Comparison of ENCODE assay signal across 1 cellular context in genomic region chr14:23969433-23970282, GRCh38.
A peak's percentile ranks its signal among the peaks of the same experiment; 100 is the strongest.
TF ChIP-seq lines count a peak whose summit lies in the region.
"Not testable (repeated sequence)": the region's sequence is repeated elsewhere in the genome, so short reads cannot be mapped to it uniquely, and the experiment has no call there.

No MANE protein-coding gene starts in this region.

TF ChIP-seq in HepG2, 621 proteins besides CTCF, POLR2A, EP300 and RAD21 (continued from another document and continues in another):
- peak; percentile 74; the same call in 1 of the 2 replicates for TF ChIP-seq TEF (CRISPR knock-in tag; IDR thresholded peaks at IDR 0.05)
- peak; percentile 58; the same call in 1 of the 2 replicates for TF ChIP-seq PAX8 (CRISPR knock-in tag; IDR thresholded peaks at IDR 0.05; ENCODE audit: borderline replicate concordance)
- TF ChIP-seq ZNF777 (CRISPR knock-in tag; IDR thresholded peaks at IDR 0.05), result peak; percentile 91
- TF ChIP-seq CBX2 (IDR thresholded peaks at IDR 0.05; ENCODE audit: low read depth, low read length); ZHX2 (IDR thresholded peaks at IDR 0.05; ENCODE audit: low read depth): not testable (repeated sequence)
- TF ChIP-seq CBX2 (CRISPR knock-in tag; IDR thresholded peaks at IDR 0.05; ENCODE audit: low read depth), result peak; percentile 81; the same call in 1 of the 2 replicates
- peak; percentile 79; the same call in 1 of the 2 replicates for TF ChIP-seq YEATS4 (CRISPR knock-in tag; IDR thresholded peaks at IDR 0.05; ENCODE audit: borderline replicate concordance)
- peak; percentile 72; the same call in 1 of the 2 replicates for TF ChIP-seq ZNF547 (CRISPR knock-in tag; IDR thresholded peaks at IDR 0.05)
- TF ChIP-seq ZHX2 (CRISPR knock-in tag; IDR thresholded peaks at IDR 0.05; ENCODE audit: borderline replicate concordance), result peak; percentile 60; the same call in 1 of the 2 replicates
- peak; percentile 44 to 80; a peak in 1 of 4 replicates for TF ChIP-seq KLF16 (CRISPR knock-in tag; IDR thresholded peaks at IDR 0.05)
- TF ChIP-seq HOXD1 (CRISPR knock-in tag; IDR thresholded peaks at IDR 0.05), result peak; percentile 70; the same call in 1 of the 2 replicates
- peak; percentile 80 for TF ChIP-seq CBX1 (IDR thresholded peaks at IDR 0.05; ENCODE audit: low read depth)
- 0 out of 2 replicates have a peak, but pooled peaks have one; percentile 60 for TF ChIP-seq ZNF205 (CRISPR knock-in tag; IDR thresholded peaks at IDR 0.05)
- TF ChIP-seq MXD4 (CRISPR knock-in tag; IDR thresholded peaks at IDR 0.05), result peak; percentile 87
- peak; percentile 85; the same call in 1 of the 2 replicates for TF ChIP-seq ZNF788 (CRISPR knock-in tag; IDR thresholded peaks at IDR 0.05; ENCODE audit: borderline replicate concordance)
- peak; percentile 77 for TF ChIP-seq PITX1 (CRISPR knock-in tag; IDR thresholded peaks at IDR 0.05)
- TF ChIP-seq ELF1 (CRISPR knock-in tag; IDR thresholded peaks at IDR 0.05), result peak; percentile 26; the same call in 1 of the 2 replicates
- TF ChIP-seq HOXA3 (CRISPR knock-in tag; IDR thresholded peaks at IDR 0.05), result peak; percentile 87
- TF ChIP-seq ZNF563 (CRISPR knock-in tag; IDR thresholded peaks at IDR 0.05), result peak; percentile 79
- TF ChIP-seq ZNF232 (CRISPR knock-in tag; IDR thresholded peaks at IDR 0.05; ENCODE audit: borderline replicate concordance), result 0 out of 2 replicates have a peak, but pooled peaks have one; percentile 53
- 0 out of 2 replicates have a peak, but pooled peaks have one; percentile 45 for TF ChIP-seq TFE3 (CRISPR knock-in tag; IDR thresholded peaks at IDR 0.05)
- TF ChIP-seq ETS1 (CRISPR knock-in tag; IDR thresholded peaks at IDR 0.05), result peak; percentile 28; the same call in 1 of the 2 replicates
- TF ChIP-seq ZNF589 (CRISPR knock-in tag; conservative IDR thresholded peaks at IDR 0.05), result peak; percentile 79; the same call in 1 of the 2 replicates
- peak; percentile 54; the same call in 1 of the 2 replicates for TF ChIP-seq PAWR (CRISPR knock-in tag; IDR thresholded peaks at IDR 0.05; ENCODE audit: borderline replicate concordance)
- TF ChIP-seq HNRNPLL (IDR thresholded peaks at IDR 0.05; ENCODE audit: low read depth, low read length, poor library complexity, severe bottlenecking), result peak; percentile 28
- TF ChIP-seq ZFX (CRISPR knock-in tag; IDR thresholded peaks at IDR 0.05; ENCODE audit: low read depth), result peak; percentile 79
- peak; percentile 24; the same call in 1 of the 2 replicates for TF ChIP-seq NFYB (CRISPR knock-in tag; IDR thresholded peaks at IDR 0.05)
- TF ChIP-seq KMT2A (CRISPR knock-in tag; IDR thresholded peaks at IDR 0.05), result peak; percentile 83; the same call in 1 of the 2 replicates
- peak; percentile 89 for TF ChIP-seq ZNF274 (CRISPR knock-in tag; IDR thresholded peaks at IDR 0.05)
- peak; percentile 81 for TF ChIP-seq ZNF574 (CRISPR knock-in tag; IDR thresholded peaks at IDR 0.05)
- TF ChIP-seq MED13 (CRISPR knock-in tag; IDR thresholded peaks at IDR 0.05), result 0 out of 2 replicates have a peak, but pooled peaks have one; percentile 78
- 0 out of 2 replicates have a peak, but pooled peaks have one; percentile 18 for TF ChIP-seq ARNTL (CRISPR knock-in tag; IDR thresholded peaks at IDR 0.05)
- peak; percentile 78; the same call in 1 of the 2 replicates for TF ChIP-seq GPN1 (CRISPR knock-in tag; IDR thresholded peaks at IDR 0.05; ENCODE audit: borderline replicate concordance)
- peak; percentile 45 for TF ChIP-seq SKI (IDR thresholded peaks at IDR 0.05; ENCODE audit: partially characterized antibody)
- TF ChIP-seq RARA (CRISPR knock-in tag; IDR thresholded peaks at IDR 0.05), result peak; percentile 53
- peak; percentile 60; the same call in 1 of the 2 replicates for TF ChIP-seq SMAD9 (CRISPR knock-in tag; IDR thresholded peaks at IDR 0.05)
- TF ChIP-seq ZNF501 (CRISPR knock-in tag; IDR thresholded peaks at IDR 0.05), result peak; percentile 61; the same call in 1 of the 2 replicates
- peak; percentile 84; the same call in 1 of the 2 replicates for TF ChIP-seq ZNF225 (CRISPR knock-in tag; IDR thresholded peaks at IDR 0.05)
- peak; percentile 80 for TF ChIP-seq HDAC2 (CRISPR knock-in tag; IDR thresholded peaks at IDR 0.05)
- TF ChIP-seq POLR2G (IDR thresholded peaks at IDR 0.05; ENCODE audit: low read depth, low read length), result peak; percentile 59; the same call in 1 of the 2 replicates
- TF ChIP-seq ZNF407 (CRISPR knock-in tag; IDR thresholded peaks at IDR 0.05; ENCODE audit: not compliant biosample characterization), result peak; percentile 76
